Comparison of ENCODE assay signal across 28 cellular contexts in genomic region chr22:46407748-46408147, GRCh38.
"Had no signal": no experiment of that assay in that cellular context is flagged by ENCODE, and none has a peak within 500 bp of the region (broad histone marks: within the 10 kb centered on the region; RNA-seq: fewer than 3 reads in every experiment).

No MANE protein-coding gene starts in this region.

- H3K36me3 ChIP-seq: adrenal gland, breast epithelium, cardiac muscle cell, colonic mucosa, esophagus muscularis mucosa, gastrocnemius medialis had no signal

- H3K9me3 ChIP-seq: adrenal gland, body of pancreas, breast epithelium, colonic mucosa, esophagus muscularis mucosa, gastrocnemius medialis had no signal

- H3K9me3 Mint-ChIP-seq: activated CD4-positive, alpha-beta memory T cell treated with anti-CD3 and anti-CD28 coated beads, Interleukin-2, amount 10 ng/mL, durations not matched to agents 7 days and 5 days; activated CD4-positive, alpha-beta T cell treated with anti-CD3 and anti-CD28 coated beads, Interleukin-2, amount 10 ng/mL, durations not matched to agents 7 days and 5 days; activated T-cell treated with anti-CD3 and anti-CD28 coated beads, Interleukin-2, amount 50 U/mL, for 4 hours; activated T-helper 17 cell treated with anti-CD3 and anti-CD28 coated beads, Interleukin-2, amount 50 U/mL, for 72 hours had no signal

- ATAC-seq: activated T-cell treated with anti-CD3 and anti-CD28 coated beads, Interleukin-2, amount 50 U/mL, for 4 hours; activated T-helper 17 cell treated with anti-CD3 and anti-CD28 coated beads, Interleukin-2, amount 50 U/mL, for 72 hours; body of pancreas; foreskin keratinocyte; gastrocnemius medialis had no signal

- H3K27me3 ChIP-seq: body of pancreas, breast epithelium, cardiac muscle cell, colonic mucosa, foreskin keratinocyte, gastrocnemius medialis had no signal

- H3K4me3 ChIP-seq: adrenal gland, body of pancreas, breast epithelium, cardiac muscle cell, colonic mucosa, esophagus muscularis mucosa, gastrocnemius medialis had no signal

- H3K4me1 ChIP-seq: adrenal gland, body of pancreas, breast epithelium, colonic mucosa, esophagus muscularis mucosa, foreskin keratinocyte, gastrocnemius medialis had no signal

- H3K27ac ChIP-seq: adrenal gland, body of pancreas, breast epithelium, cardiac muscle cell, colonic mucosa, esophagus muscularis mucosa, foreskin keratinocyte, gastrocnemius medialis had no signal

- H3K27me3 Mint-ChIP-seq: activated T-helper 17 cell treated with anti-CD3 and anti-CD28 coated beads, Interleukin-2, amount 50 U/mL, for 72 hours had no signal

- H3K27ac Mint-ChIP-seq: activated CD4-positive, alpha-beta memory T cell treated with anti-CD3 and anti-CD28 coated beads, Interleukin-2, amount 10 ng/mL, durations not matched to agents 7 days and 5 days; activated CD4-positive, alpha-beta T cell treated with anti-CD3 and anti-CD28 coated beads, Interleukin-2, amount 10 ng/mL, durations not matched to agents 7 days and 5 days; activated T-helper 17 cell treated with anti-CD3 and anti-CD28 coated beads, Interleukin-2, amount 50 U/mL, for 72 hours had no signal

- DNase-seq: activated CD4-positive, alpha-beta memory T cell treated with anti-CD3 and anti-CD28 coated beads, Interleukin-2, amount 10 ng/mL, durations not matched to agents 7 days and 5 days; activated CD4-positive, alpha-beta T cell treated with anti-CD3 and anti-CD28 coated beads for 1 hour; activated CD4-positive, alpha-beta T cell treated with anti-CD3 and anti-CD28 coated beads for 4 hours; activated CD4-positive, alpha-beta T cell treated with anti-CD3 and anti-CD28 coated beads, Interleukin-2, amount 10 ng/mL, durations not matched to agents 7 days and 5 days; activated CD4-positive, alpha-beta T cell treated with anti-CD3 and anti-CD28 coated beads, Interleukin-2, amount 50 U/mL, for 4 hours; activated CD8-positive, alpha-beta memory T cell treated with anti-CD3 and anti-CD28 coated beads, Interleukin-2, amount 50 U/mL, for 48 hours; activated effector memory CD4-positive, alpha-beta T cell treated with Interleukin-2 at 50 U/mL for 16 hours; activated gamma-delta T cell treated with Interleukin-2 at 50 U/mL for 16 hours; activated naive CD4-positive, alpha-beta T cell treated with anti-CD3 and anti-CD28 coated beads, Interleukin-2, amount 50 U/mL, for 16 hours; activated naive CD4-positive, alpha-beta T cell treated with Interleukin-2 at 50 U/mL for 16 hours; activated T-cell treated with anti-CD3 and anti-CD28 coated beads, Interleukin-2, amount 50 U/mL, for 4 hours; adrenal gland; amygdala; aorta; body of pancreas; central memory CD4-positive, alpha-beta T cell; cerebellar nuclear complex; colonic mucosa; effector CD8-positive, alpha-beta T cell; erythroblast; foreskin keratinocyte; gastrocnemius medialis; head of caudate nucleus; T-helper 2 cell had no signal

- H3K4me1 Mint-ChIP-seq: activated T-helper 17 cell treated with anti-CD3 and anti-CD28 coated beads, Interleukin-2, amount 50 U/mL, for 72 hours had no signal

- H3K4me3 Mint-ChIP-seq: activated CD4-positive, alpha-beta memory T cell treated with anti-CD3 and anti-CD28 coated beads, Interleukin-2, amount 10 ng/mL, durations not matched to agents 7 days and 5 days; activated CD4-positive, alpha-beta T cell treated with anti-CD3 and anti-CD28 coated beads, Interleukin-2, amount 10 ng/mL, durations not matched to agents 7 days and 5 days; activated T-cell treated with anti-CD3 and anti-CD28 coated beads, Interleukin-2, amount 50 U/mL, for 4 hours; activated T-helper 17 cell treated with anti-CD3 and anti-CD28 coated beads, Interleukin-2, amount 50 U/mL, for 72 hours had no signal
